Comparison of ENCODE assay signal across 12 cellular contexts in genomic region chr1:204384636-204385354, GRCh38. TPM values are rescaled to one million over a fixed set of nuclear protein-coding genes. Genes with fewer than 3 reads are reported as not detected.
A peak's percentile ranks its signal among the peaks of the same experiment; 100 is the strongest.
DNase-seq lines count a peak whose midpoint lies in the region; TF ChIP-seq lines count a peak whose summit lies in the region.
"Had no signal": no experiment of that assay in that cellular context is flagged by ENCODE, and none has a peak within 500 bp of the region (broad histone marks: within the 10 kb centered on the region; RNA-seq: fewer than 3 reads in every experiment).

No MANE protein-coding gene starts in this region.

- no peak for TF ChIP-seq CTCF in BE2C (IDR thresholded peaks at IDR 0.05; ENCODE audit: low read depth, low read length)
- TF ChIP-seq CTCF in GM10266 (IDR thresholded peaks at IDR 0.05; ENCODE audit: control insufficient read depth, insufficient read depth, low read depth, missing control alignments), result no peak
- no peak for TF ChIP-seq CTCF in progenitor cell of endocrine pancreas (IDR thresholded peaks at IDR 0.05; ENCODE audit: unreplicated experiment)

- no peak overlapping the region for H3K4me3 ChIP-seq in BE2C (ENCODE audit: low read depth, low read length)
- H3K4me3 ChIP-seq: cardiac muscle cell had no signal

- no peak overlapping the region for H3K4me3 Mint-ChIP-seq in progenitor cell of endocrine pancreas (ENCODE audit: low read depth)
- H3K4me3 Mint-ChIP-seq: activated CD4-positive, alpha-beta T cell treated with anti-CD3 and anti-CD28 coated beads, Interleukin-2, amount 10 ng/mL, durations not matched to agents 24 days and 14 days had no signal

- no peaks in the 10 kb centered on the region for H3K36me3 ChIP-seq in BE2C
- H3K36me3 ChIP-seq: cardiac muscle cell, neutrophil had no signal

- no peaks in the 10 kb centered on the region for H3K9me3 Mint-ChIP-seq in progenitor cell of endocrine pancreas (ENCODE audit: low read depth)
- H3K9me3 Mint-ChIP-seq: activated CD4-positive, alpha-beta T cell treated with anti-CD3 and anti-CD28 coated beads, Interleukin-2, amount 10 ng/mL, durations not matched to agents 24 days and 14 days had no signal

- no peaks in the 10 kb centered on the region for H3K36me3 Mint-ChIP-seq in progenitor cell of endocrine pancreas (ENCODE audit: insufficient read depth)

- peaks cover 17% of the 10 kb centered on the region for H3K27me3 Mint-ChIP-seq in progenitor cell of endocrine pancreas

- peaks cover 3% of the 10 kb centered on the region for H3K27me3 ChIP-seq in BE2C

- no peaks in the 10 kb centered on the region for H3K4me1 Mint-ChIP-seq in progenitor cell of endocrine pancreas (ENCODE audit: low read depth)

- H3K4me1 ChIP-seq in BE2C, result no peaks in the 10 kb centered on the region

- DNase-seq in BE2C, result peak; percentile 49
- peak; percentile 23 for DNase-seq in NCI-H1105 treated with DMSO at 0.1 percent for 48 hours (lab: John Stamatoyannopoulos, UW)
- peak; percentile 87 for DNase-seq in cerebellum (ENCODE audit: low spot score)
- DNase-seq in mucosa of gallbladder (ENCODE audit: low spot score), result peak; percentile 39
- DNase-seq in NCI-H524 treated with DMSO at 0.1 percent for 48 hours (lab: John Stamatoyannopoulos, UW), result no peak
- no peak for DNase-seq in GM10266 (ENCODE audit: extremely low spot score)
- no peak for DNase-seq in stimulated activated CD4-positive, alpha-beta T cell treated with anti-CD3 and anti-CD28 coated beads, Interleukin-4, amount 100 ng/mL, for 4 hours
- DNase-seq in progenitor cell of endocrine pancreas (ENCODE audit: low spot score, unreplicated experiment), result no peak
- DNase-seq: activated CD4-positive, alpha-beta T cell treated with anti-CD3 and anti-CD28 coated beads, Interleukin-2, amount 10 ng/mL, durations not matched to agents 24 days and 14 days; COR-L47 had no signal

- peaks cover 3% of the 10 kb centered on the region; the same call in 1 of the 2 replicates for H3K9me3 ChIP-seq in BE2C
- H3K9me3 ChIP-seq: neutrophil had no signal

- H3K27ac Mint-ChIP-seq in progenitor cell of endocrine pancreas, result no peak overlapping the region
- H3K27ac Mint-ChIP-seq: activated CD4-positive, alpha-beta T cell treated with anti-CD3 and anti-CD28 coated beads, Interleukin-2, amount 10 ng/mL, durations not matched to agents 24 days and 14 days had no signal

RNA-seq across cellular contexts. Expression of gene PLEKHA6, which starts 25.1 kb away (rescaled TPM):
- 47.9 TPM for polyA plus RNA-seq in BE2C (2012; ENCODE audit: insufficient read depth, insufficient read length, low read depth)
- total RNA-seq in cerebellum (13.6 TPM), mucosa of gallbladder (115 TPM), progenitor cell of endocrine pancreas (66.9 and 71.5 TPM in 2 replicates)

RNA-seq across cellular contexts. Expression of gene PPP1R15B, which starts 26.8 kb away (rescaled TPM):
- 30.8 TPM for polyA plus RNA-seq in BE2C (2012; ENCODE audit: insufficient read depth, insufficient read length, low read depth)
- total RNA-seq in cerebellum, result 29.7 TPM
- total RNA-seq in mucosa of gallbladder, result 38.8 TPM
- 42.6 and 43.3 TPM in 2 replicates for total RNA-seq in progenitor cell of endocrine pancreas

Comparison
In these comparisons a context has a peak if more than half of its experiments do, and no peak if none do; other contexts are left out.
1. DNase-seq: peak in BE2C (single experiment), NCI-H1105 treated with DMSO at 0.1 percent for 48 hours (single experiment), cerebellum (single experiment) and mucosa of gallbladder (single experiment); none in NCI-H524 treated with DMSO at 0.1 percent for 48 hours (single experiment), GM10266 (single experiment), stimulated activated CD4-positive, alpha-beta T cell treated with anti-CD3 and anti-CD28 coated beads, Interleukin-4, amount 100 ng/mL, for 4 hours (0 of 2) and progenitor cell of endocrine pancreas (single experiment).